In the genomic region with DNA sequence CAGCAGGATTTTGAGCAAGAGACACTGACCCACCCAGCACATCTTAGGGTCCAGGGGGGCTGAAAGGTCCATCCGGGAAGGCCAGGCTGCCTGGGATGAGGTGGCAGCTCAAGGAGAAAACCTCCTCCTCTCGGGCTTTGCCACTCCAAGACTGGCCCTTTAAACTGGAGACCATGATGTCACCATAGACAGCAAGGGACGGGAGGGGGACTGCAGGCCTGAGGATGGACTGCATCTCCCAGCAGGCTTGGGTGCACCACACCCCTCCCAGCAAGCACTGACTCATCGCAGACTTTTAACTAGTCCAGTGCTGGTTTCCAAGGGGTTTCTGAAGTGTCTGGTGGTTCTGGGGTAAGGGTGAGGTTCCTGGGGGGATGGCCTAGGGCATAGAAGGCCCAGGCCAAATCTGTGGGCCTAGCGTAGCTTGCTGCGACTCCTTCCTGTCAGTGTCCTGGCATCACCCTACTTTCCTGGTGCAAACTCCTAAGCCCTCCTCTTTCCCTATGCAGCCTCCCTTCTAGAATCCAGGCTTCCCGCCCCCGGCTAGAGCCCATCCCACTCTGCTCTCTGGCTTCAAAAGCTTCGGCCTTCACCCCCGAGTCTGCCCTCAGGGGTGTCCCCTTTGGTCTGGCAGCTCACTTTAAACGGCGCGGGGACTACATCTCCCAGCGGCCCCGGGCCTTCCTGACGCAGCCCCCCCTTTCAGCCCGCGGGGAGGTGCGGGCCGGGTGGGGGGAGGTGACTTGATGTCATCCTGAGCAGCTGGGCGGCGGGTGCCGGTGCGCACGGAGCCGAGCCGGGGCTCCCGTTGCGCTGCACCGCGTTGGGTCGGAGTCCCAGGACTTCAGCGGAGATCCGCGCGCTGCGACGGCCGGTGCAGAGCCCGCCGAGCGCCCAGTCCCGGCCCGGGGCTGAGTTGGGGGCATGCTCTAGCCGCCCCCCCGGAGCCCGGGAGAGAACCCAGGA, we compare ENCODE assay signal across 1 cellular context.
A peak's percentile ranks its signal among the peaks of the same experiment; 100 is the strongest.
TF ChIP-seq lines count a peak whose summit lies in the region.

A gene (plus strand): TSS at position 746 of the 966 bp plus-strand sequence. CDS start 1,046 bp downstream, outside the sequence.

TF ChIP-seq in HepG2, 621 proteins besides CTCF, POLR2A, EP300 and RAD21 (continued from another document and continues in another):
- TF ChIP-seq, protein P1, sequence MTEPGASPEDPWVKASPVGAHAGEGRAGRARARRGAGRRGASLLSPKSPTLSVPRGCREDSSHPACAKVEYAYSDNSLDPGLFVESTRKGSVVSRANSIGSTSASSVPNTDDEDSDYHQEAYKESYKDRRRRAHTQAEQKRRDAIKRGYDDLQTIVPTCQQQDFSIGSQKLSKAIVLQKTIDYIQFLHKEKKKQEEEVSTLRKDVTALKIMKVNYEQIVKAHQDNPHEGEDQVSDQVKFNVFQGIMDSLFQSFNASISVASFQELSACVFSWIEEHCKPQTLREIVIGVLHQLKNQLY (CRISPR knock-in tag; IDR thresholded peaks at IDR 0.05) = no peak
- TF ChIP-seq PRPF4 (IDR thresholded peaks at IDR 0.05; ENCODE audit: low read depth, low read length, poor library complexity, severe bottlenecking) (no peak), RFX1 (IDR thresholded peaks at IDR 0.05) (no peak), ZNF343 (CRISPR knock-in tag; IDR thresholded peaks at IDR 0.05) (no peak), ZC3H4 (CRISPR knock-in tag; IDR thresholded peaks at IDR 0.05; ENCODE audit: borderline replicate concordance) (no peak), PCBP2 (optimal IDR thresholded peaks at IDR 0.05; ENCODE audit: low read depth, low read length, poor library complexity, severe bottlenecking) (no peak), BHLHE40 (IDR thresholded peaks at IDR 0.05; ENCODE audit: low read length) (no peak), ZNF782 (CRISPR knock-in tag; IDR thresholded peaks at IDR 0.05; ENCODE audit: borderline replicate concordance) (no peak), ZNF260 (CRISPR knock-in tag; IDR thresholded peaks at IDR 0.05; ENCODE audit: borderline replicate concordance, low read depth) (no peak), ARNT (IDR thresholded peaks at IDR 0.05) (no peak), HDAC1 (CRISPR knock-in tag; IDR thresholded peaks at IDR 0.05) (peak; percentile 94), PAF1 (CRISPR knock-in tag; IDR thresholded peaks at IDR 0.05) (no peak), NFRKB (IDR thresholded peaks at IDR 0.05) (no peak), POLR2AphosphoS2 (IDR thresholded peaks at IDR 0.05; ENCODE audit: low read depth, low read length) (no peak), ZNF670 (CRISPR knock-in tag; IDR thresholded peaks at IDR 0.05; ENCODE audit: borderline replicate concordance) (no peak), ZNF44 (CRISPR knock-in tag; IDR thresholded peaks at IDR 0.05) (no peak), RNF2 (conservative IDR thresholded peaks at IDR 0.05; ENCODE audit: low read depth) (no peak), ZNF235 (CRISPR knock-in tag; IDR thresholded peaks at IDR 0.05; ENCODE audit: borderline replicate concordance) (no peak), ZNF556 (CRISPR knock-in tag; IDR thresholded peaks at IDR 0.05; ENCODE audit: borderline replicate concordance) (no peak), CBFB (CRISPR knock-in tag; IDR thresholded peaks at IDR 0.05) (no peak), XRCC5 (optimal IDR thresholded peaks at IDR 0.05; ENCODE audit: low read length) (no peak), ZNF383 (CRISPR knock-in tag; IDR thresholded peaks at IDR 0.05; ENCODE audit: borderline replicate concordance) (no peak), ZNF552 (CRISPR knock-in tag; IDR thresholded peaks at IDR 0.05; ENCODE audit: borderline replicate concordance) (peak; percentile 78; the same call in 1 of the 2 replicates), TAF15 (IDR thresholded peaks at IDR 0.05; ENCODE audit: low read depth, low read length, poor library complexity, severe bottlenecking) (peak; percentile 31), PHF5A (CRISPR knock-in tag; IDR thresholded peaks at IDR 0.05; ENCODE audit: low read depth, unreplicated experiment) (no peak), FOXP1 (IDR thresholded peaks at IDR 0.05) (no peak), FOXP1 (CRISPR knock-in tag; IDR thresholded peaks at IDR 0.05) (0 out of 2 replicates have a peak, but pooled peaks have one; percentile 9), HDAC2 (CRISPR knock-in tag; IDR thresholded peaks at IDR 0.05) (peak; percentile 45; the same call in 1 of the 2 replicates), ZNF331 (CRISPR knock-in tag; IDR thresholded peaks at IDR 0.05) (peak; percentile 35; the same call in 1 of the 2 replicates), ZNF557 (CRISPR knock-in tag; IDR thresholded peaks at IDR 0.05) (no peak), ELF4 (CRISPR knock-in tag; IDR thresholded peaks at IDR 0.05; ENCODE audit: borderline replicate concordance) (no peak), NPAS2 (CRISPR knock-in tag; IDR thresholded peaks at IDR 0.05; ENCODE audit: borderline replicate concordance) (no peak), ZNF614 (CRISPR knock-in tag; IDR thresholded peaks at IDR 0.05; ENCODE audit: borderline replicate concordance) (0 out of 2 replicates have a peak, but pooled peaks have one; percentile 1), SPEN (CRISPR knock-in tag; IDR thresholded peaks at IDR 0.05; ENCODE audit: low read depth) (no peak), SMAD1 (CRISPR knock-in tag; IDR thresholded peaks at IDR 0.05; ENCODE audit: borderline replicate concordance, low read depth) (peak; percentile 22; the same call in 1 of the 2 replicates), ZNF747 (CRISPR knock-in tag; IDR thresholded peaks at IDR 0.05; ENCODE audit: borderline replicate concordance) (no peak)
- TF ChIP-seq, protein P2, sequence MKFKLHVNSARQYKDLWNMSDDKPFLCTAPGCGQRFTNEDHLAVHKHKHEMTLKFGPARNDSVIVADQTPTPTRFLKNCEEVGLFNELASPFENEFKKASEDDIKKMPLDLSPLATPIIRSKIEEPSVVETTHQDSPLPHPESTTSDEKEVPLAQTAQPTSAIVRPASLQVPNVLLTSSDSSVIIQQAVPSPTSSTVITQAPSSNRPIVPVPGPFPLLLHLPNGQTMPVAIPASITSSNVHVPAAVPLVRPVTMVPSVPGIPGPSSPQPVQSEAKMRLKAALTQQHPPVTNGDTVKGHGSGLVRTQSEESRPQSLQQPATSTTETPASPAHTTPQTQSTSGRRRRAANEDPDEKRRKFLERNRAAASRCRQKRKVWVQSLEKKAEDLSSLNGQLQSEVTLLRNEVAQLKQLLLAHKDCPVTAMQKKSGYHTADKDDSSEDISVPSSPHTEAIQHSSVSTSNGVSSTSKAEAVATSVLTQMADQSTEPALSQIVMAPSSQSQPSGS (CRISPR knock-in tag; IDR thresholded peaks at IDR 0.05) = peak; percentile 99
- TF ChIP-seq, protein P3, sequence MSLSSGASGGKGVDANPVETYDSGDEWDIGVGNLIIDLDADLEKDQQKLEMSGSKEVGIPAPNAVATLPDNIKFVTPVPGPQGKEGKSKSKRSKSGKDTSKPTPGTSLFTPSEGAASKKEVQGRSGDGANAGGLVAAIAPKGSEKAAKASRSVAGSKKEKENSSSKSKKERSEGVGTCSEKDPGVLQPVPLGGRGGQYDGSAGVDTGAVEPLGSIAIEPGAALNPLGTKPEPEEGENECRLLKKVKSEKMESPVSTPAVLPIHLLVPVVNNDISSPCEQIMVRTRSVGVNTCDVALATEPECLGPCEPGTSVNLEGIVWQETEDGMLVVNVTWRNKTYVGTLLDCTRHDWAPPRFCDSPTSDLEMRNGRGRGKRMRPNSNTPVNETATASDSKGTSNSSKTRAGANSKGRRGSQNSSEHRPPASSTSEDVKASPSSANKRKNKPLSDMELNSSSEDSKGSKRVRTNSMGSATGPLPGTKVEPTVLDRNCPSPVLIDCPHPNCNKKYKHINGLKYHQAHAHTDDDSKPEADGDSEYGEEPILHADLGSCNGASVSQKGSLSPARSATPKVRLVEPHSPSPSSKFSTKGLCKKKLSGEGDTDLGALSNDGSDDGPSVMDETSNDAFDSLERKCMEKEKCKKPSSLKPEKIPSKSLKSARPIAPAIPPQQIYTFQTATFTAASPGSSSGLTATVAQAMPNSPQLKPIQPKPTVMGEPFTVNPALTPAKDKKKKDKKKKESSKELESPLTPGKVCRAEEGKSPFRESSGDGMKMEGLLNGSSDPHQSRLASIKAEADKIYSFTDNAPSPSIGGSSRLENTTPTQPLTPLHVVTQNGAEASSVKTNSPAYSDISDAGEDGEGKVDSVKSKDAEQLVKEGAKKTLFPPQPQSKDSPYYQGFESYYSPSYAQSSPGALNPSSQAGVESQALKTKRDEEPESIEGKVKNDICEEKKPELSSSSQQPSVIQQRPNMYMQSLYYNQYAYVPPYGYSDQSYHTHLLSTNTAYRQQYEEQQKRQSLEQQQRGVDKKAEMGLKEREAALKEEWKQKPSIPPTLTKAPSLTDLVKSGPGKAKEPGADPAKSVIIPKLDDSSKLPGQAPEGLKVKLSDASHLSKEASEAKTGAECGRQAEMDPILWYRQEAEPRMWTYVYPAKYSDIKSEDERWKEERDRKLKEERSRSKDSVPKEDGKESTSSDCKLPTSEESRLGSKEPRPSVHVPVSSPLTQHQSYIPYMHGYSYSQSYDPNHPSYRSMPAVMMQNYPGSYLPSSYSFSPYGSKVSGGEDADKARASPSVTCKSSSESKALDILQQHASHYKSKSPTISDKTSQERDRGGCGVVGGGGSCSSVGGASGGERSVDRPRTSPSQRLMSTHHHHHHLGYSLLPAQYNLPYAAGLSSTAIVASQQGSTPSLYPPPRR (CRISPR knock-in tag; IDR thresholded peaks at IDR 0.05; ENCODE audit: borderline replicate concordance) = no peak
- TF ChIP-seq, protein P4, sequence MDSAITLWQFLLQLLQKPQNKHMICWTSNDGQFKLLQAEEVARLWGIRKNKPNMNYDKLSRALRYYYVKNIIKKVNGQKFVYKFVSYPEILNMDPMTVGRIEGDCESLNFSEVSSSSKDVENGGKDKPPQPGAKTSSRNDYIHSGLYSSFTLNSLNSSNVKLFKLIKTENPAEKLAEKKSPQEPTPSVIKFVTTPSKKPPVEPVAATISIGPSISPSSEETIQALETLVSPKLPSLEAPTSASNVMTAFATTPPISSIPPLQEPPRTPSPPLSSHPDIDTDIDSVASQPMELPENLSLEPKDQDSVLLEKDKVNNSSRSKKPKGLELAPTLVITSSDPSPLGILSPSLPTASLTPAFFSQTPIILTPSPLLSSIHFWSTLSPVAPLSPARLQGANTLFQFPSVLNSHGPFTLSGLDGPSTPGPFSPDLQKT (CRISPR knock-in tag; IDR thresholded peaks at IDR 0.05; ENCODE audit: borderline replicate concordance) = no peak
- TF ChIP-seq, protein P5, sequence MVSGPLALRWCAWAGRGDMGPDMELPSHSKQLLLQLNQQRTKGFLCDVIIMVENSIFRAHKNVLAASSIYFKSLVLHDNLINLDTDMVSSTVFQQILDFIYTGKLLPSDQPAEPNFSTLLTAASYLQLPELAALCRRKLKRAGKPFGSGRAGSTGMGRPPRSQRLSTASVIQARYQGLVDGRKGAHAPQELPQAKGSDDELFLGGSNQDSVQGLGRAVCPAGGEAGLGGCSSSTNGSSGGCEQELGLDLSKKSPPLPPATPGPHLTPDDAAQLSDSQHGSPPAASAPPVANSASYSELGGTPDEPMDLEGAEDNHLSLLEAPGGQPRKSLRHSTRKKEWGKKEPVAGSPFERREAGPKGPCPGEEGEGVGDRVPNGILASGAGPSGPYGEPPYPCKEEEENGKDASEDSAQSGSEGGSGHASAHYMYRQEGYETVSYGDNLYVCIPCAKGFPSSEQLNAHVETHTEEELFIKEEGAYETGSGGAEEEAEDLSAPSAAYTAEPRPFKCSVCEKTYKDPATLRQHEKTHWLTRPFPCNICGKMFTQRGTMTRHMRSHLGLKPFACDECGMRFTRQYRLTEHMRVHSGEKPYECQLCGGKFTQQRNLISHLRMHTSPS (CRISPR knock-in tag; IDR thresholded peaks at IDR 0.05; ENCODE audit: low read depth) = no peak
- TF ChIP-seq, protein P6, sequence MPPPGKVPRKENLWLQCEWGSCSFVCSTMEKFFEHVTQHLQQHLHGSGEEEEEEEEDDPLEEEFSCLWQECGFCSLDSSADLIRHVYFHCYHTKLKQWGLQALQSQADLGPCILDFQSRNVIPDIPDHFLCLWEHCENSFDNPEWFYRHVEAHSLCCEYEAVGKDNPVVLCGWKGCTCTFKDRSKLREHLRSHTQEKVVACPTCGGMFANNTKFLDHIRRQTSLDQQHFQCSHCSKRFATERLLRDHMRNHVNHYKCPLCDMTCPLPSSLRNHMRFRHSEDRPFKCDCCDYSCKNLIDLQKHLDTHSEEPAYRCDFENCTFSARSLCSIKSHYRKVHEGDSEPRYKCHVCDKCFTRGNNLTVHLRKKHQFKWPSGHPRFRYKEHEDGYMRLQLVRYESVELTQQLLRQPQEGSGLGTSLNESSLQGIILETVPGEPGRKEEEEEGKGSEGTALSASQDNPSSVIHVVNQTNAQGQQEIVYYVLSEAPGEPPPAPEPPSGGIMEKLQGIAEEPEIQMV (CRISPR knock-in tag; IDR thresholded peaks at IDR 0.05; ENCODE audit: low read depth) = no peak
- TF ChIP-seq, protein P7, sequence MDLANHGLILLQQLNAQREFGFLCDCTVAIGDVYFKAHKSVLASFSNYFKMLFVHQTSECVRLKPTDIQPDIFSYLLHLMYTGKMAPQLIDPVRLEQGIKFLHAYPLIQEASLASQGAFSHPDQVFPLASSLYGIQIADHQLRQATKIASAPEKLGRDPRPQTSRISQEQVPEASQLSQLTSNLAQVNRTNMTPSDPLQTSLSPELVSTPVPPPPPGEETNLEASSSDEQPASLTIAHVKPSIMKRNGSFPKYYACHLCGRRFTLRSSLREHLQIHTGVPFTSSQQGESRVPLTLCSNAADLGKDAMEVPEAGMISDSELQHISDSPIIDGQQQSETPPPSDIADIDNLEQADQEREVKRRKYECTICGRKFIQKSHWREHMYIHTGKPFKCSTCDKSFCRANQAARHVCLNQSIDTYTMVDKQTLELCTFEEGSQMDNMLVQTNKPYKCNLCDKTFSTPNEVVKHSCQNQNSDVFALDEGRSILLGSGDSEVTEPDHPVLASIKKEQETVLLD (CRISPR knock-in tag; IDR thresholded peaks at IDR 0.05; ENCODE audit: low read depth) = peak; percentile 58; the same call in 1 of the 2 replicates
- TF ChIP-seq, protein P8, sequence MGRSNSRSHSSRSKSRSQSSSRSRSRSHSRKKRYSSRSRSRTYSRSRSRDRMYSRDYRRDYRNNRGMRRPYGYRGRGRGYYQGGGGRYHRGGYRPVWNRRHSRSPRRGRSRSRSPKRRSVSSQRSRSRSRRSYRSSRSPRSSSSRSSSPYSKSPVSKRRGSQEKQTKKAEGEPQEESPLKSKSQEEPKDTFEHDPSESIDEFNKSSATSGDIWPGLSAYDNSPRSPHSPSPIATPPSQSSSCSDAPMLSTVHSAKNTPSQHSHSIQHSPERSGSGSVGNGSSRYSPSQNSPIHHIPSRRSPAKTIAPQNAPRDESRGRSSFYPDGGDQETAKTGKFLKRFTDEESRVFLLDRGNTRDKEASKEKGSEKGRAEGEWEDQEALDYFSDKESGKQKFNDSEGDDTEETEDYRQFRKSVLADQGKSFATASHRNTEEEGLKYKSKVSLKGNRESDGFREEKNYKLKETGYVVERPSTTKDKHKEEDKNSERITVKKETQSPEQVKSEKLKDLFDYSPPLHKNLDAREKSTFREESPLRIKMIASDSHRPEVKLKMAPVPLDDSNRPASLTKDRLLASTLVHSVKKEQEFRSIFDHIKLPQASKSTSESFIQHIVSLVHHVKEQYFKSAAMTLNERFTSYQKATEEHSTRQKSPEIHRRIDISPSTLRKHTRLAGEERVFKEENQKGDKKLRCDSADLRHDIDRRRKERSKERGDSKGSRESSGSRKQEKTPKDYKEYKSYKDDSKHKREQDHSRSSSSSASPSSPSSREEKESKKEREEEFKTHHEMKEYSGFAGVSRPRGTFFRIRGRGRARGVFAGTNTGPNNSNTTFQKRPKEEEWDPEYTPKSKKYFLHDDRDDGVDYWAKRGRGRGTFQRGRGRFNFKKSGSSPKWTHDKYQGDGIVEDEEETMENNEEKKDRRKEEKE (IDR thresholded peaks at IDR 0.05) = no peak
